In genomic region chr4:93828830-93829530, GRCh38 we compare ENCODE assay signal across 10 cellular contexts. TPM values are rescaled to one million over a fixed set of nuclear protein-coding genes. Genes with fewer than 3 reads are reported as not detected.
DNase-seq lines count a peak whose midpoint lies in the region; ATAC-seq, FAIRE-seq and TF ChIP-seq lines count a peak whose summit lies in the region.
"Had no signal": no experiment of that assay in that cellular context is flagged by ENCODE, and none has a peak within 500 bp of the region (broad histone marks: within the 10 kb centered on the region; RNA-seq: fewer than 3 reads in every experiment).

No MANE protein-coding gene starts in this region.

- H3K9me3 ChIP-seq in K562 (replicated peaks; ENCODE audit: control insufficient read depth, insufficient read depth, low read depth, low read length) (no peaks in the 10 kb centered on the region), aorta (ENCODE audit: control insufficient read depth, low read length) (no peaks in the 10 kb centered on the region)

- H2AFZ ChIP-seq in K562 (ENCODE audit: low read depth, low read length), result no peak overlapping the region

- no TSS peak for BruUV-seq in K562 (replicated peaks; lab: Mats Ljungman, UMichigan)

- H2AK5ac ChIP-seq in mesendoderm (ENCODE audit: low read length), result no peak overlapping the region

- H3K9ac ChIP-seq in K562 (ENCODE audit: insufficient read depth in 1 of 2, low read depth in 2 of 2, low read length in 2 of 2), result no peak overlapping the region
- H3K9ac ChIP-seq in mesendoderm (ENCODE audit: low read length), result no peak overlapping the region

- no peak for TF ChIP-seq RAD21 in K562 (CRISPR knock-in tag; conservative IDR thresholded peaks at IDR 0.05 in 1 of 2, IDR thresholded peaks at IDR 0.05 in 1 of 2)

- H3K4me1 Mint-ChIP-seq in effector memory CD8-positive, alpha-beta T cell (ENCODE audit: low read depth in 2 of 2), result peaks cover 0 to 3% of the 10 kb centered on the region in 2 donors

- no peak overlapping the region for H3K56ac ChIP-seq in mesendoderm (ENCODE audit: low read length)

- CTCF ChIA-PET in K562 (lab: Yijun Ruan, JAX; ENCODE audit: low intra/inter-chr PET ratio), result no interaction called here

- H3K36me3 ChIP-seq in K562 (ENCODE audit: control insufficient read depth, insufficient read depth, low read length), result no peaks in the 10 kb centered on the region
- no peaks in the 10 kb centered on the region for H3K36me3 ChIP-seq in mesendoderm (ENCODE audit: control insufficient read depth, insufficient read depth, low read length)
- no peaks in the 10 kb centered on the region for H3K36me3 ChIP-seq in aorta (ENCODE audit: control insufficient read depth in 1 of 2, insufficient read depth in 2 of 2, low read length in 1 of 2)

- H3K4me3 ChIP-seq in K562, result no peak overlapping the region
- H3K4me3 ChIP-seq in mesendoderm (ENCODE audit: low read length), result no peak overlapping the region
- peak overlapping the region; percentile 11 to 45 for H3K4me3 ChIP-seq in aorta (ENCODE audit: low read length in 2 of 2)

- H3K4me1 ChIP-seq in K562 (replicated peaks in 1 of 2; ENCODE audit: control insufficient read depth in 2 of 2, insufficient read depth in 2 of 2, low read length in 2 of 2) (peaks cover 0 to 20% of the 10 kb centered on the region in 2 experiments; a peak in 2 of 5 replicates), mesendoderm (ENCODE audit: control insufficient read depth, low read depth, low read length) (no peaks in the 10 kb centered on the region), aorta (ENCODE audit: control insufficient read depth in 1 of 2, insufficient read depth in 2 of 2, low read length in 2 of 2) (no peaks in the 10 kb centered on the region)

- ATAC-seq in Right ventricle myocardium inferior, result peak; percentile 23
- ATAC-seq in K562, result peak; percentile 26; the same call in 1 of the 3 replicates
- peak; percentile 64 for ATAC-seq in aorta (ENCODE audit: low FRiP score)
- ATAC-seq in effector memory CD8-positive, alpha-beta T cell (replicated peaks), result no peak
- ATAC-seq in GM19351 (IDR thresholded peaks at IDR 0.05; ENCODE audit: unreplicated experiment), result no peak

- H3K79me2 ChIP-seq in K562 (ENCODE audit: control insufficient read depth, insufficient read depth, low read length) (no peaks in the 10 kb centered on the region), mesendoderm (ENCODE audit: control insufficient read depth, insufficient read depth, low read length) (no peaks in the 10 kb centered on the region)

- H3K18ac ChIP-seq in mesendoderm (ENCODE audit: low read length), result no peak overlapping the region

- 6% methylated on average over 46 of the region's 49 CpGs for WGBS in K562 (ENCODE audit: insufficient coverage, low coverage, missing lambda C conversion rate)
- WGBS in mesendoderm (ENCODE audit: extremely low coverage, insufficient coverage, low lambda C conversion rate), result no CpG with 5 or more reads among the region's 49 CpGs
- WGBS in aorta, 2 donors, result 0 to 1% methylated on average over 47 to 49 of the region's 49 CpGs

- no peak overlapping the region for H4K5ac ChIP-seq in mesendoderm (ENCODE audit: low read length)

- TF ChIP-seq POLR2A in K562 (conservative IDR thresholded peaks at IDR 0.05), result no peak

- peaks cover 59 to 75% of the 10 kb centered on the region in 2 donors for H3K27me3 Mint-ChIP-seq in effector memory CD8-positive, alpha-beta T cell

- H3K27ac ChIP-seq in K562 (ENCODE audit: extremely low read depth, low read depth, low read length), result no peak overlapping the region
- H3K27ac ChIP-seq in mesendoderm (ENCODE audit: low read depth, low read length), result no peak overlapping the region
- H3K27ac ChIP-seq in aorta (ENCODE audit: low read depth in 1 of 2, low read length in 2 of 2), result no peak overlapping the region

- H2BK5ac ChIP-seq in mesendoderm (ENCODE audit: low read length), result no peak overlapping the region

- no peak overlapping the region for H3K4me3 Mint-ChIP-seq in effector memory CD8-positive, alpha-beta T cell

- H3K36me3 Mint-ChIP-seq in effector memory CD8-positive, alpha-beta T cell (ENCODE audit: insufficient read depth), result no peaks in the 10 kb centered on the region

- no peak overlapping the region for H4K8ac ChIP-seq in mesendoderm (ENCODE audit: low read depth, low read length)

- no peak overlapping the region for H2BK15ac ChIP-seq in mesendoderm (replicated peaks; ENCODE audit: low read depth)

- H3K27ac Mint-ChIP-seq in effector memory CD8-positive, alpha-beta T cell, result no peak overlapping the region

- POLR2A ChIA-PET in K562 (lab: Yijun Ruan, JAX), result no interaction called here

- no peak for TF ChIP-seq CTCF in K562 (IDR thresholded peaks at IDR 0.05 in 2 of 3, conservative IDR thresholded peaks at IDR 0.05 in 1 of 3; ENCODE audit: insufficient read depth in 2 of 3, low read depth in 1 of 3, low read length in 3 of 3)

- no peak overlapping the region for H3K4me2 ChIP-seq in K562 (ENCODE audit: insufficient read depth, low read length)
- peak overlapping the region; percentile 49 for H3K4me2 ChIP-seq in mesendoderm (ENCODE audit: low read length)

- H3K79me1 ChIP-seq in mesendoderm (ENCODE audit: low read length), result no peaks in the 10 kb centered on the region

- DNase-seq in Right ventricle myocardium inferior (ENCODE audit: missing footprints), result peak; percentile 68
- DNase-seq in cardiac septum (ENCODE audit: low spot score), result no peak
- no peak for DNase-seq in K562 (ENCODE audit: extremely low read depth in 1 of 4, low spot score in 3 of 4)
- DNase-seq in mesendoderm, result peak; percentile 44
- DNase-seq in aorta, result no peak
- DNase-seq in effector memory CD8-positive, alpha-beta T cell, result no peak
- no peak for DNase-seq in NCI-H226

- peaks cover 0 to 10% of the 10 kb centered on the region in 2 donors for H3K9me3 Mint-ChIP-seq in effector memory CD8-positive, alpha-beta T cell

- no peaks in the 10 kb centered on the region for H4K20me1 ChIP-seq in K562 (replicated peaks; ENCODE audit: control insufficient read depth, insufficient read depth, low read length)

- H3K27me3 ChIP-seq in K562 (ENCODE audit: control insufficient read depth in 2 of 2, insufficient read depth in 2 of 2, low read length in 2 of 2), result peaks cover 29 to 34% of the 10 kb centered on the region in 2 experiments; a peak in 4 of 5 replicates
- peaks cover 62% of the 10 kb centered on the region for H3K27me3 ChIP-seq in mesendoderm (ENCODE audit: insufficient read depth, low read length, poor library complexity)
- no peaks in the 10 kb centered on the region for H3K27me3 ChIP-seq in aorta (ENCODE audit: control insufficient read depth in 1 of 2, insufficient read depth in 2 of 2, low read length in 1 of 2)

- intact Hi-C loops in Right ventricle myocardium inferior (cut with DNase I) (no loop called here), cardiac septum (cut with DNase I) (no loop called here), K562 (cut with micrococcal nuclease) (no loop called here), aorta (cut with DNase I) (no loop called here)

- in situ Hi-C loops in K562 (cut with MboI), result no loop called here

- FAIRE-seq in K562 (lab: Jason Lieb, UNC), result no peak

- H3K23ac ChIP-seq in mesendoderm (ENCODE audit: low read length), result no peak overlapping the region

- no peaks in the 10 kb centered on the region for H3K9me1 ChIP-seq in K562 (ENCODE audit: control insufficient read depth, insufficient read depth, low read length)

- no peak for TF ChIP-seq EP300 in K562 (IDR thresholded peaks at IDR 0.05; ENCODE audit: low read length)

- no peak overlapping the region for H3K4ac ChIP-seq in mesendoderm (ENCODE audit: low read depth, low read length)

- no peak overlapping the region for H2BK120ac ChIP-seq in mesendoderm (ENCODE audit: low read depth, low read length)

TF ChIP-seq in K562, 482 proteins besides CTCF, POLR2A, EP300 and RAD21 (continues in another document):
- TF ChIP-seq ZNF280B (CRISPR knock-in tag; IDR thresholded peaks at IDR 0.05) (no peak), GATAD2A (IDR thresholded peaks at IDR 0.05) (no peak), CREBBP (IDR thresholded peaks at IDR 0.05; ENCODE audit: low read depth, low read length) (no peak)

RNA-seq across cellular contexts. Expression of gene ATOH1, which starts 0.4 kb away (rescaled TPM):
- total RNA-seq in Right ventricle myocardium inferior, result not detected
- not detected for total RNA-seq in cardiac septum
- total RNA-seq in K562 (2011; cell fraction: chromatin; rRNA removed; ENCODE audit: low replicate concordance), result not detected in 2 replicates
- not detected in 2 replicates for total RNA-seq in K562 (2011; cell fraction: nucleolus; rRNA removed)
- not detected in 2 replicates for total RNA-seq in K562 (2011; cell fraction: nucleoplasm; rRNA removed)
- total RNA-seq in K562 (2014; rRNA removed), result not detected in 2 replicates
- total RNA-seq in K562 (2014; rRNA removed; fragmentation: Illumina TruSeq; extraction: Trizol), result not detected in 2 replicates
- not detected in 2 replicates for total RNA-seq in K562 (2015; rRNA removed; fragmentation: Illumina TruSeq; extraction: Trizol)
- total RNA-seq in K562 (2021), result not detected in 2 replicates
- not detected in 2 replicates for polyA plus RNA-seq in K562 (2011; rRNA removed)
- not detected in 2 replicates for polyA plus RNA-seq in K562 (2011; cell fraction: cytosol; rRNA removed)
- polyA plus RNA-seq in K562 (2011; cell fraction: nucleus; rRNA removed), result not detected in 2 replicates
- not detected in 2 replicates for polyA plus RNA-seq in K562 (2012)
- not detected in 2 replicates for polyA plus RNA-seq in K562 (2014; fragmentation: Illumina TruSeq; extraction: Trizol)
- polyA plus RNA-seq in K562 (2014; fragmentation: Nextera tagmentation; extraction: Ambion mirVana), result not detected
- not detected in 2 replicates for polyA plus RNA-seq in K562 (2014; rRNA removed)
- not detected in 2 replicates for polyA minus RNA-seq in K562 (2011; rRNA and poly(A)+ RNA removed)
- not detected in 2 replicates for polyA minus RNA-seq in K562 (2011; cell fraction: cytosol; rRNA and poly(A)+ RNA removed)
- polyA minus RNA-seq in K562 (2011; cell fraction: nucleus; rRNA and poly(A)+ RNA removed), result not detected in 2 replicates
- 0.03 TPM for polyA plus RNA-seq in mesendoderm (2013, experiment 1 of 2)
- polyA plus RNA-seq in mesendoderm (2013, experiment 2 of 2), result 0.03 TPM
- not detected for total RNA-seq in aorta
- polyA plus RNA-seq in aorta, result 1 to 10 TPM in 1 of 2 donors, not detected in 1; 3.0 TPM
- total RNA-seq: Daoy, fibroblast of villous mesenchyme had no signal

Comparison
In these comparisons a context has a peak if more than half of its experiments do, and no peak if none do; other contexts are left out.
1. DNase-seq: peak in Right ventricle myocardium inferior (single experiment) and mesendoderm (single experiment); none in cardiac septum (single experiment), K562 (0 of 4), aorta (0 of 2), effector memory CD8-positive, alpha-beta T cell (0 of 3) and NCI-H226 (single experiment).
2. ATAC-seq: peak in Right ventricle myocardium inferior (single experiment), K562 (single experiment) and aorta (single experiment); none in effector memory CD8-positive, alpha-beta T cell (single experiment) and GM19351 (single experiment).
3. H3K4me3 ChIP-seq: peak in aorta (2 of 2); none in K562 (single experiment) and mesendoderm (single experiment).